In the genomic region with DNA sequence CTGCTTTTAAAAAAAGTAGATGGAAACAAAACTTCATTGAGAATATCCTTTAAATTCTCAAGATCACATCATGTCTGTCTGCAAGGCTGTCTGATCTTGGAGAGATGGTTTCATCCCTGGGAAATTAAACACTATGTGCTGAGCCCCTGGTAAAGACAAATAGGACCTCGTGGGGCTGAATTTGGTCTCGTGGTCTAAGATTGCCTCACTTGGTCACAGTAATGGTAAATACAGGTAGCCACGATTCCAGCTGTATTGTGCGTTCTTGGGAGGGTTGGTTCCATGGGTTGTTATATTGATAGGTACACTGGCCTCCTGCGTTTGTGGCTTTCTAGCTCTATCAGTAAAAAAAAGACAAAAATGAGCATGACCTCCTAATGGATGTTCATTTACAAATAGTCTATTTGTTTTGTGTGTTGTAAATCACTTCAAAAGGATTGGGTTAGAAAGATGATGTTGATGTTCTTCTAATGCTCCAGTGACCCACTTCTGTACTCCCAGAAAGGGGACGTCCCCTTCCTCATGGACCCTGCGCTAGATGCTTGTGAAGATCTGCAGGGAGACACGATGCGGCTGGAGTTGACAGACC, we compare ENCODE assay signal across 8 cellular contexts. TPM values are rescaled to one million over a fixed set of nuclear protein-coding genes. Genes with fewer than 3 reads are reported as not detected.
DNase-seq lines count a peak whose midpoint lies in the region; ATAC-seq and TF ChIP-seq lines count a peak whose summit lies in the region.

No MANE protein-coding gene starts in this region.

- peaks cover 16% of the 10 kb centered on the region for H3K36me3 Mint-ChIP-seq in central memory CD8-positive, alpha-beta T cell (ENCODE audit: insufficient read depth)
- H3K36me3 Mint-ChIP-seq in natural killer cell, result no peaks in the 10 kb centered on the region

- H3K27me3 ChIP-seq in BJ (ENCODE audit: control insufficient read depth, insufficient read depth, low read length), result no peaks in the 10 kb centered on the region
- H3K27me3 ChIP-seq in KMS-11 (ENCODE audit: insufficient read depth, low read depth), result no peaks in the 10 kb centered on the region

- H3K79me2 ChIP-seq in KMS-11 (ENCODE audit: insufficient read depth, low read depth), result peaks cover 62% of the 10 kb centered on the region

- intact Hi-C loops in natural killer cell (cut with micrococcal nuclease), result loop anchor here (2.0 kb wide), 1 partner anchor 72 kb away; the partner anchor contains the start of gene CEBPA

- H3K9ac ChIP-seq in KMS-11, result peak overlapping the region; percentile 98; the same call in 1 of the 2 replicates

- H2AFZ ChIP-seq in KMS-11 (ENCODE audit: low read depth), result no peak overlapping the region

- H3K4me1 ChIP-seq in KMS-11 (ENCODE audit: low read depth, poor library complexity, severe bottlenecking), result peaks cover 39% of the 10 kb centered on the region

- H3K4me3 Mint-ChIP-seq in central memory CD8-positive, alpha-beta T cell, result peak overlapping the region; percentile 81
- peak overlapping the region; percentile 88 for H3K4me3 Mint-ChIP-seq in natural killer cell

- H3K4me2 ChIP-seq in KMS-11, result peak overlapping the region; percentile 86

- ATAC-seq in central memory CD8-positive, alpha-beta T cell (replicated peaks; ENCODE audit: extremely low read depth, poor library complexity, severe bottlenecking), result no peak
- ATAC-seq in natural killer cell (no peak), HG03135 (IDR thresholded peaks at IDR 0.05; ENCODE audit: unreplicated experiment) (no peak)

- H3K4me3 ChIP-seq in BJ (ENCODE audit: low read depth, low read length) (peak overlapping the region; percentile 75), KMS-11 (IDR thresholded peaks at IDR 0.05; ENCODE audit: insufficient read depth, low read depth, low read length) (no peak overlapping the region)

- DNase-seq in BJ (ENCODE audit: low read depth) (no peak), natural killer cell (no peak), UCSD-AML1 (lab: John Stamatoyannopoulos, UW; ENCODE audit: unreplicated experiment) (no peak), hypothalamus (lab: John Stamatoyannopoulos, UW) (no peak), DMS153 (lab: John Stamatoyannopoulos, UW) (no peak)
- no peak for DNase-seq in central memory CD8-positive, alpha-beta T cell (ENCODE audit: low spot score in 2 of 2)

- no peaks in the 10 kb centered on the region for H3K9me3 Mint-ChIP-seq in central memory CD8-positive, alpha-beta T cell
- no peaks in the 10 kb centered on the region for H3K9me3 Mint-ChIP-seq in natural killer cell

- no peaks in the 10 kb centered on the region for H3K27me3 Mint-ChIP-seq in central memory CD8-positive, alpha-beta T cell
- H3K27me3 Mint-ChIP-seq in natural killer cell (ENCODE audit: low read depth in 2 of 2), result no peaks in the 10 kb centered on the region

- H3K27ac Mint-ChIP-seq in central memory CD8-positive, alpha-beta T cell (ENCODE audit: low read depth), result no peak overlapping the region
- peak overlapping the region; percentile 80 to 97 for H3K27ac Mint-ChIP-seq in natural killer cell

- POLR2A ChIA-PET in BJ (lab: Charles Lee), result no interaction called here

- H3K4me1 Mint-ChIP-seq in central memory CD8-positive, alpha-beta T cell, result peaks cover 41% of the 10 kb centered on the region
- peaks cover 49 to 52% of the 10 kb centered on the region in 2 donors for H3K4me1 Mint-ChIP-seq in natural killer cell

- CTCF ChIA-PET in BJ (lab: Yijun Ruan, JAX), result interaction anchor here (0.7 to 2.1 kb wide), 3 partner anchors 9 to 133 kb away, joined by 3 to 5 read pairs (median 3); no protein-coding TSS in a partner anchor

- H3K36me3 ChIP-seq in BJ (ENCODE audit: control insufficient read depth, insufficient read depth, low read length), result peaks cover 5% of the 10 kb centered on the region; the same call in 1 of the 2 replicates
- H3K36me3 ChIP-seq in KMS-11 (ENCODE audit: insufficient read depth), result no peaks in the 10 kb centered on the region; the same call in 1 of the 2 replicates

- H4K20me1 ChIP-seq in KMS-11 (ENCODE audit: insufficient read depth), result peaks cover 31% of the 10 kb centered on the region

- TF ChIP-seq CTCF in BJ (IDR thresholded peaks at IDR 0.05; ENCODE audit: insufficient read depth, low read depth, low read length) (no peak), KMS-11 (conservative IDR thresholded peaks at IDR 0.05; ENCODE audit: low read depth, low read length) (no peak), natural killer cell (IDR thresholded peaks at IDR 0.05) (no peak)

- no peak overlapping the region; the same call in 1 of the 2 replicates for H3K27ac ChIP-seq in KMS-11

RNA-seq across cellular contexts. Expression of gene CEBPG, which starts 1.7 kb away (rescaled TPM):
- polyA plus RNA-seq in BJ (2011; rRNA removed), result 16.0 and 29.4 TPM in 2 replicates
- 15.3 and 17.9 TPM in 2 replicates for polyA minus RNA-seq in BJ (2011; rRNA and poly(A)+ RNA removed)
- total RNA-seq in natural killer cell, result 10 to 100 TPM; 22.3 to 28.1 (median 23.9) TPM
